Comparison of ENCODE assay signal across 11 cellular contexts in the genomic region with DNA sequence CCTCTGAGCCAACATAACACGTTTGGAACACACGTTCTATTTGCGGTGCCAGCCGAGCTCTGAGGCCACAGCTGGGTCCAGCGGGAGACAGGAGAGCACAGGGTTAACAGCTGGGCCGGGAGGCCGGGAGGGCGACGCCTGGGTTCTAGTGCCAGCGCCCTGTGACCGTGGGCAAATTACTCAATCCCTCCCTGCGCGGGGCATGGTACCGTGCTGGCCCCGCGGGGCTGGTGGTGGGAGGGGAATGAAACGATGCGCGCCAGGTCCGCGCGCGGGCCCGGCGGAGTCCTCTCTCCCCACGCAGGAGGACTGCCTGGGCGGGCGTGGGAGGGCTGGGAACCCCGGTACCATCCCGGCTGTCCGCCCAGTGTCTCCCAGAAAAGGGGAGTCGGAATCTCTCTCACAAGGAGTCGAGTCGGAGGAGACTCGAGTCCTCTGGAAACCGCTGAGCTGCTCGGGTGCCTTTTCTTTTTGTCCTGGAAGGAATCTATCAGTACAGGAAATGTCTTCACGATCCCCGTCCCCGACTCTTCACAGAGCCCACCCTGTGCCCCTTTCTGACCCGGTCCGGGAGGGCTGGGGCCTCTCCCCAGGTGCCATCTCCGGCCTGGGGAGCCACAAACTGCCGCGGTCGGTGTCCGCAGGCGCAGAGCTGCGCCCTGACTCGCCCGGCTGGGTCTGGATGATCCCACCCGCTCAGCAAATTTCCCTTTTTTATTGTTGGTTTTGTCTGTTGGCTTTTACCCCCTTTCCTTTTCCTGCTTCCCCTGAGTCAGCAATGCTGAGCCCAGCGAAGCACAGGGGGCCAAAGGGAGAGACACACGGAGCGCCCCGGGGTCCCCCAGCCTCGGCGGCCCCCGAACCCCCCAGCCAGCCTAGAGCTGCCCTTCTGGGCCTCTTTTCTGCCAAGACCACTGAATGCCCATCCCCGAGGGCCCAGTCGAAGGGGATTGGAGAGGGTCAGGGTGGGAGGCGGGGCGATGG. TPM values are rescaled to one million over a fixed set of nuclear protein-coding genes. Genes with fewer than 3 reads are reported as not detected.
A peak's percentile ranks its signal among the peaks of the same experiment; 100 is the strongest.
DNase-seq lines count a peak whose midpoint lies in the region; ATAC-seq, FAIRE-seq and TF ChIP-seq lines count a peak whose summit lies in the region.
"Had no signal": no experiment of that assay in that cellular context is flagged by ENCODE, and none has a peak within 500 bp of the region (broad histone marks: within the 10 kb centered on the region; RNA-seq: fewer than 3 reads in every experiment).

No MANE protein-coding gene starts in this region.

- ATAC-seq in HepG2 (no peak), HG02981 (IDR thresholded peaks at IDR 0.05; ENCODE audit: unreplicated experiment) (no peak), left colon (no peak)

- POLR2A ChIA-PET in endothelial cell of umbilical vein (lab: Charles Lee), result no interaction called here
- POLR2A ChIA-PET in HepG2 (lab: Yijun Ruan, JAX), result no interaction called here

- dilution Hi-C loops in endothelial cell of umbilical vein (cut with MboI; ENCODE audit: extremely low pct_ligation_motif_present, low sequenced_read_pairs), result no loop called here

- H3K9me3 ChIP-seq in endothelial cell of umbilical vein (replicated peaks; ENCODE audit: control insufficient read depth, insufficient read depth, low read length) (no peaks in the 10 kb centered on the region), HepG2 (ENCODE audit: low read length) (no peaks in the 10 kb centered on the region), stomach (no peaks in the 10 kb centered on the region)
- H3K9me3 ChIP-seq: pancreas had no signal

- intact Hi-C loops in endothelial cell of umbilical vein (cut with micrococcal nuclease) (no loop called here), HepG2 (cut with micrococcal nuclease; ENCODE audit: unreplicated experiment) (no loop called here), stomach (cut with DNase I; ENCODE audit: low total_unique reads) (no loop called here), left colon (cut with DNase I, micrococcal nuclease) (no loop called here)

- H3K4me3 ChIP-seq in endothelial cell of umbilical vein (replicated peaks in 1 of 3; ENCODE audit: insufficient read depth in 1 of 3, low read depth in 1 of 3, low read length in 3 of 3), result peak overlapping the region in 1 of 3 experiments; percentile 2
- no peak overlapping the region for H3K4me3 ChIP-seq in HepG2 (replicated peaks in 1 of 3; ENCODE audit: insufficient read depth in 1 of 3, low read depth in 2 of 3, low read length in 3 of 3)
- H3K4me3 ChIP-seq in stomach, result peak overlapping the region; percentile 37 to 49 (median 40)

- no peak for TF ChIP-seq POLR2A in endothelial cell of umbilical vein (IDR thresholded peaks at IDR 0.05; ENCODE audit: low read depth, low read length)
- TF ChIP-seq POLR2A in HepG2 (IDR thresholded peaks at IDR 0.05; ENCODE audit: insufficient read depth in 1 of 2, low read depth in 2 of 2, low read length in 2 of 2), result no peak
- TF ChIP-seq POLR2A in stomach (IDR thresholded peaks at IDR 0.05), result no peak
- TF ChIP-seq POLR2A in GM12891 (IDR thresholded peaks at IDR 0.05; ENCODE audit: low read depth, low read length), result no peak

- peak overlapping the region; percentile 82 for H3K4me3 Mint-ChIP-seq in HFFc6
- H3K4me3 Mint-ChIP-seq: central memory CD8-positive, alpha-beta T cell had no signal

- H3K27me3 ChIP-seq in endothelial cell of umbilical vein (ENCODE audit: control insufficient read depth in 2 of 2, insufficient read depth in 2 of 2, low read length in 2 of 2), result peaks cover 62 to 72% of the 10 kb centered on the region in 2 experiments
- no peaks in the 10 kb centered on the region for H3K27me3 ChIP-seq in HepG2 (ENCODE audit: control insufficient read depth in 1 of 2, insufficient read depth in 2 of 2, low read length in 2 of 2)
- peaks cover 0 to 33% (median 22%) of the 10 kb centered on the region in 3 donors for H3K27me3 ChIP-seq in stomach

- no TSS peak for BruUV-seq in endothelial cell of umbilical vein (replicated peaks; lab: Mats Ljungman, UMichigan)
- no TSS peak for BruUV-seq in HepG2 (replicated peaks; lab: Mats Ljungman, UMichigan)

- H3K27me3 Mint-ChIP-seq in HFFc6 (ENCODE audit: insufficient read depth), result peaks cover 16% of the 10 kb centered on the region

- TF ChIP-seq RAD21 in HepG2 (CRISPR knock-in tag; IDR thresholded peaks at IDR 0.05), result no peak

- FAIRE-seq in endothelial cell of umbilical vein (lab: Jason Lieb, UNC) (no peak), HepG2 (lab: Jason Lieb, UNC) (no peak), GM12891 (lab: Jason Lieb, UNC) (no peak)
- FAIRE-seq: pancreas had no signal

- H3K36me3 Mint-ChIP-seq in HFFc6 (ENCODE audit: low read depth), result no peaks in the 10 kb centered on the region; the same call in 1 of the 2 replicates

- H3K27ac ChIP-seq in endothelial cell of umbilical vein (ENCODE audit: insufficient read depth, low read depth, low read length) (no peak overlapping the region), HepG2 (ENCODE audit: extremely low read length, insufficient read depth, low read length) (no peak overlapping the region), stomach (peak overlapping the region in 1 of 5 donors; percentile 8)
- H3K27ac ChIP-seq: pancreas had no signal

- H3K9me1 ChIP-seq in endothelial cell of umbilical vein (replicated peaks; ENCODE audit: control insufficient read depth, extremely low read depth, insufficient read depth, low read length), result no peaks in the 10 kb centered on the region

- WGBS in HepG2 (ENCODE audit: low lambda C conversion rate), result 79% methylated on average over 38 of the region's 63 CpGs
- WGBS in stomach, 5 donors, result 7 to 14% (median 12%) methylated on average over 34 to 63 of the region's 63 CpGs

- TF ChIP-seq EP300 in HepG2 (IDR thresholded peaks at IDR 0.05; ENCODE audit: low read depth in 2 of 2, low read length in 2 of 2) (no peak), HepG2 (CRISPR knock-in tag; IDR thresholded peaks at IDR 0.05; ENCODE audit: borderline replicate concordance) (no peak), stomach (IDR thresholded peaks at IDR 0.05) (no peak)

- peaks cover 9% of the 10 kb centered on the region for H3K4me1 ChIP-seq in endothelial cell of umbilical vein (ENCODE audit: control insufficient read depth, extremely low read depth, insufficient read depth, low read length)
- peaks cover 31% of the 10 kb centered on the region for H3K4me1 ChIP-seq in HepG2 (ENCODE audit: insufficient read depth, low read length)
- peaks cover 16 to 30% (median 27%) of the 10 kb centered on the region in 4 donors for H3K4me1 ChIP-seq in stomach

- no peaks in the 10 kb centered on the region for H4K20me1 ChIP-seq in endothelial cell of umbilical vein (replicated peaks; ENCODE audit: control insufficient read depth, extremely low read depth, insufficient read depth, low read length)
- H4K20me1 ChIP-seq in HepG2 (ENCODE audit: insufficient read depth, low read length), result no peaks in the 10 kb centered on the region

- H3K79me2 ChIP-seq in endothelial cell of umbilical vein (ENCODE audit: control insufficient read depth, insufficient read depth, low read length) (no peaks in the 10 kb centered on the region), HepG2 (ENCODE audit: insufficient read depth, low read length) (no peaks in the 10 kb centered on the region)

- H3K9me3 Mint-ChIP-seq in HFFc6, result no peaks in the 10 kb centered on the region
- H3K9me3 Mint-ChIP-seq: central memory CD8-positive, alpha-beta T cell had no signal

- peaks cover 18% of the 10 kb centered on the region for H3K4me1 Mint-ChIP-seq in HFFc6 (ENCODE audit: low read depth)
- H3K4me1 Mint-ChIP-seq: central memory CD8-positive, alpha-beta T cell had no signal

- H3K4me2 ChIP-seq in endothelial cell of umbilical vein (ENCODE audit: insufficient read depth, low read length) (peak overlapping the region; percentile 29), HepG2 (ENCODE audit: low read depth, low read length) (no peak overlapping the region)

- CTCF ChIA-PET in endothelial cell of umbilical vein (lab: Charles Lee) (no interaction called here), HepG2 (lab: Yijun Ruan, JAX; ENCODE audit: low intra/inter-chr PET ratio, low total read pairs) (no interaction called here)

- H3K36me3 ChIP-seq in endothelial cell of umbilical vein (ENCODE audit: control insufficient read depth in 2 of 2, extremely low read depth in 1 of 2, insufficient read depth in 2 of 2, low read length in 2 of 2), result no peaks in the 10 kb centered on the region
- no peaks in the 10 kb centered on the region for H3K36me3 ChIP-seq in HepG2 (replicated peaks in 1 of 2; ENCODE audit: control insufficient read depth in 1 of 2, insufficient read depth in 2 of 2, low read length in 2 of 2)
- no peaks in the 10 kb centered on the region for H3K36me3 ChIP-seq in stomach
- H3K36me3 ChIP-seq: pancreas had no signal

- in situ Hi-C loops in HepG2 (cut with HindIII; ENCODE audit: extremely low pct_ligation_motif_present, low pct_unique_long_range_greater_than_20kb), result no loop called here

- H3K27ac Mint-ChIP-seq in HFFc6, result no peak overlapping the region; the same call in 1 of the 2 replicates

- H3K9ac ChIP-seq in endothelial cell of umbilical vein (replicated peaks; ENCODE audit: extremely low read depth, insufficient read depth, low read length) (no peak overlapping the region), HepG2 (ENCODE audit: insufficient read depth, low read depth, low read length) (no peak overlapping the region)

- TF ChIP-seq CTCF in HFFc6 (IDR thresholded peaks at IDR 0.05) (no peak), endothelial cell of umbilical vein (IDR thresholded peaks at IDR 0.05; ENCODE audit: extremely low read depth in 1 of 2, insufficient read depth in 1 of 2, low read depth in 1 of 2, low read length in 2 of 2) (no peak), HepG2 (CRISPR knock-in tag; IDR thresholded peaks at IDR 0.05) (no peak), stomach (IDR thresholded peaks at IDR 0.05) (no peak)

- H2AFZ ChIP-seq in endothelial cell of umbilical vein (ENCODE audit: low read depth, low read length) (peak overlapping the region; percentile 35), HepG2 (ENCODE audit: low read length) (no peak overlapping the region)

- DNase-seq in HFFc6, result no peak
- DNase-seq in endothelial cell of umbilical vein (ENCODE audit: low read depth, low spot score), result no peak
- no peak for DNase-seq in HepG2 (ENCODE audit: low spot score)
- no peak for DNase-seq in stomach
- no peak for DNase-seq in COLO829 (ENCODE audit: low spot score)
- DNase-seq in GM12891 (ENCODE audit: insufficient read length, low spot score), result no peak
- DNase-seq in left colon, result no peak
- DNase-seq: NCI-H510A treated with DMSO at 0.1 percent for 48 hours had no signal

RNA-seq across cellular contexts. Expression of gene LEP, which starts 30.7 kb away (rescaled TPM):
- not detected for total RNA-seq in HFFc6 (2021; fragmentation: NEBNext Ultra II Directional; extraction: Animal tissue kit (Norgen Biotek cat#: 25700))
- total RNA-seq in endothelial cell of umbilical vein, result not detected in 2 replicates
- polyA plus RNA-seq in endothelial cell of umbilical vein, result not detected in 2 replicates
- polyA plus RNA-seq in endothelial cell of umbilical vein (2011; cell fraction: cytosol; rRNA removed), result not detected in 2 replicates
- not detected in 2 replicates for polyA plus RNA-seq in endothelial cell of umbilical vein (2011; cell fraction: nucleus; rRNA removed)
- not detected in 2 replicates for polyA plus RNA-seq in endothelial cell of umbilical vein (2012)
- polyA minus RNA-seq in endothelial cell of umbilical vein, result not detected in 2 replicates
- not detected for polyA minus RNA-seq in endothelial cell of umbilical vein (2011; cell fraction: cytosol; rRNA and poly(A)+ RNA removed)
- not detected in 2 replicates for polyA minus RNA-seq in endothelial cell of umbilical vein (2011; cell fraction: nucleus; rRNA and poly(A)+ RNA removed)
- total RNA-seq in HepG2 (2016; rRNA removed; fragmentation: Illumina TruSeq; extraction: Trizol), result not detected in 2 replicates
- not detected in 2 replicates for total RNA-seq in HepG2 (2016; cell fraction: cytosol; rRNA removed; fragmentation: Illumina TruSeq; extraction: Trizol; ENCODE audit: low read depth)
- total RNA-seq in HepG2 (2016; cell fraction: insoluble cytoplasmic fraction; rRNA removed; fragmentation: Illumina TruSeq; extraction: Trizol), result not detected in 2 replicates
- total RNA-seq in HepG2 (2016; cell fraction: membrane; rRNA removed; fragmentation: Illumina TruSeq; extraction: Trizol), result not detected in 2 replicates
- total RNA-seq in HepG2 (2016; cell fraction: nucleus; rRNA removed; fragmentation: Illumina TruSeq; extraction: Trizol), result not detected in 2 replicates
- polyA plus RNA-seq in HepG2 (2011; rRNA removed), result 0.04 and 0.05 TPM in 2 replicates
- polyA plus RNA-seq in HepG2 (2011; cell fraction: cytosol; rRNA removed), result 0.01 and 0.03 TPM in 2 replicates
- polyA plus RNA-seq in HepG2 (2011; cell fraction: nucleus; rRNA removed), result not detected in 2 replicates
- 0.09 and 0.12 TPM in 2 replicates for polyA plus RNA-seq in HepG2 (2012)
- not detected in 2 replicates for polyA plus RNA-seq in HepG2 (2016; cell fraction: cytosol; fragmentation: Illumina TruSeq; extraction: Trizol; ENCODE audit: low read depth)
- not detected in 2 replicates for polyA plus RNA-seq in HepG2 (2016; cell fraction: insoluble cytoplasmic fraction; fragmentation: Illumina TruSeq; extraction: Trizol; ENCODE audit: low read depth)
- polyA plus RNA-seq in HepG2 (2016; cell fraction: membrane; fragmentation: Illumina TruSeq; extraction: Trizol; ENCODE audit: low read depth), result not detected in 2 replicates
- not detected in 2 replicates for polyA plus RNA-seq in HepG2 (2016; cell fraction: nucleus; fragmentation: Illumina TruSeq; extraction: Trizol; ENCODE audit: insufficient read depth, low read depth)
- polyA minus RNA-seq in HepG2 (2011; rRNA and poly(A)+ RNA removed; ENCODE audit: low replicate concordance), result not detected in 2 replicates
- not detected in 2 replicates for polyA minus RNA-seq in HepG2 (2011; cell fraction: cytosol; rRNA and poly(A)+ RNA removed)
- not detected in 2 replicates for polyA minus RNA-seq in HepG2 (2011; cell fraction: nucleus; rRNA and poly(A)+ RNA removed)
- not detected for total RNA-seq in stomach
- polyA plus RNA-seq in stomach, result under 1 TPM in 2 of 3 donors, not detected in 1; 0.05 to 0.12 TPM
- not detected for polyA plus RNA-seq in GM12891 (2012; ENCODE audit: low read depth, missing spikeins)
- total RNA-seq in left colon, result under 1 TPM in 1 of 2 donors, not detected in 1; 0.75 TPM

Comparison
In these comparisons a context has a peak if more than half of its experiments do, and no peak if none do; other contexts are left out.
1. H3K4me3 ChIP-seq: peak in stomach (4 of 4); none in HepG2 (0 of 3).